29 cellular contexts compared by ENCODE assay signal in genomic region chr7:155336812-155337602, GRCh38.
"Had no signal": no experiment of that assay in that cellular context is flagged by ENCODE, and none has a peak within 500 bp of the region (broad histone marks: within the 10 kb centered on the region; RNA-seq: fewer than 3 reads in every experiment).

No MANE protein-coding gene starts in this region.

- H3K27ac Mint-ChIP-seq: activated naive CD4-positive, alpha-beta T cell treated with anti-CD3 and anti-CD28 coated beads, Interleukin-2, amount 50 U/mL, for 24 hours; activated naive CD8-positive, alpha-beta T cell treated with anti-CD3 and anti-CD28 coated beads, Interleukin-2, amount 50 U/mL, for 24 hours; activated T-helper 2 cell treated with anti-CD3 and anti-CD28 coated beads, Interferon-gamma antibody, Interleukin-2, Interleukin-4, amounts not matched to agents 10 μg/mL and 5 μg/mL and 100 μg/mL, durations not matched to agents 14 hours and 24 hours and 36 hours; T-cell had no signal

- H3K36me3 Mint-ChIP-seq: activated naive CD4-positive, alpha-beta T cell treated with anti-CD3 and anti-CD28 coated beads, Interleukin-2, amount 50 U/mL, for 24 hours; naive thymus-derived CD4-positive, alpha-beta T cell; T-cell had no signal

- H3K9ac ChIP-seq: parathyroid adenoma had no signal

- H3K79me2 ChIP-seq: parathyroid adenoma had no signal

- H3K9me3 ChIP-seq: gastrocnemius medialis, psoas muscle, sigmoid colon, suprapubic skin, transverse colon had no signal

- H3K27me3 Mint-ChIP-seq: activated naive CD4-positive, alpha-beta T cell treated with anti-CD3 and anti-CD28 coated beads, Interleukin-2, amount 50 U/mL, for 24 hours had no signal

- DNase-seq: activated CD4-positive, alpha-beta T cell treated with anti-CD3 and anti-CD28 coated beads for 48 hours; activated CD4-positive, alpha-beta T cell treated with anti-CD3 and anti-CD28 coated beads, Interleukin-2, amount 50 U/mL, for 48 hours; activated naive CD8-positive, alpha-beta T cell treated with anti-CD3 and anti-CD28 coated beads, Interleukin-2, amount 50 U/mL, for 24 hours; activated T-cell treated with anti-CD3 and anti-CD28 coated beads, Interleukin-2, amount 50 U/mL, for 48 hours; amygdala; central memory CD4-positive, alpha-beta T cell; effector memory CD4-positive, alpha-beta T cell; erythroblast; gastrocnemius medialis; glutamatergic neuron; kidney; midbrain; naive thymus-derived CD4-positive, alpha-beta T cell; nucleus accumbens; psoas muscle; sigmoid colon; stimulated activated CD4-positive, alpha-beta T cell treated with anti-CD3 and anti-CD28 coated beads, Interleukin-15, amount 100 ng/mL, for 24 hours; stimulated activated CD4-positive, alpha-beta T cell treated with anti-CD3 and anti-CD28 coated beads, Interleukin-2, amount 100 ng/mL, for 24 hours; stimulated activated naive CD4-positive, alpha-beta T cell; T-cell; transverse colon had no signal

- H2AFZ ChIP-seq: parathyroid adenoma had no signal

- H3K4me1 ChIP-seq: breast epithelium, gastrocnemius medialis, psoas muscle, sigmoid colon, suprapubic skin, transverse colon had no signal

- FAIRE-seq: colon, kidney, urothelium cell line had no signal

- H3K4me3 ChIP-seq: breast epithelium, gastrocnemius medialis, psoas muscle, sigmoid colon, smooth muscle cell, suprapubic skin, transverse colon had no signal

- H3K27ac ChIP-seq: breast epithelium, gastrocnemius medialis, parathyroid adenoma, psoas muscle, sigmoid colon, suprapubic skin, transverse colon had no signal

- H3K4me3 Mint-ChIP-seq: activated naive CD8-positive, alpha-beta T cell treated with anti-CD3 and anti-CD28 coated beads, Interleukin-2, amount 50 U/mL, for 24 hours had no signal

- ATAC-seq: activated naive CD8-positive, alpha-beta T cell treated with anti-CD3 and anti-CD28 coated beads, Interleukin-2, amount 50 U/mL, for 24 hours; gastrocnemius medialis; naive thymus-derived CD4-positive, alpha-beta T cell; psoas muscle; T-cell had no signal

- H3K9me3 Mint-ChIP-seq: activated naive CD4-positive, alpha-beta T cell treated with anti-CD3 and anti-CD28 coated beads, Interleukin-2, amount 50 U/mL, for 24 hours; activated naive CD8-positive, alpha-beta T cell treated with anti-CD3 and anti-CD28 coated beads, Interleukin-2, amount 50 U/mL, for 24 hours; activated T-helper 2 cell treated with anti-CD3 and anti-CD28 coated beads, Interferon-gamma antibody, Interleukin-2, Interleukin-4, amounts not matched to agents 10 μg/mL and 5 μg/mL and 100 μg/mL, durations not matched to agents 14 hours and 24 hours and 36 hours; naive thymus-derived CD4-positive, alpha-beta T cell; T-cell had no signal

- H3K4me2 ChIP-seq: smooth muscle cell had no signal

- H3K36me3 ChIP-seq: breast epithelium, gastrocnemius medialis, sigmoid colon, suprapubic skin, transverse colon had no signal
